In genomic region chr14:74127634-74128033, GRCh38 we compare ENCODE assay signal across 10 cellular contexts.
"Had no signal": no experiment of that assay in that cellular context is flagged by ENCODE, and none has a peak within 500 bp of the region (broad histone marks: within the 10 kb centered on the region; RNA-seq: fewer than 3 reads in every experiment).

No MANE protein-coding gene starts in this region.

- H3K9me3 Mint-ChIP-seq: HFFc6 had no signal

- H3K4me1 ChIP-seq: HAP-1 had no signal

- H3K4me3 Mint-ChIP-seq: HFFc6 had no signal

- H3K9me3 ChIP-seq: HAP-1 had no signal

- DNase-seq: GM23248, GOT3, H7, HFFc6, IMR-90, KBM-7 had no signal

- H2AFZ ChIP-seq: GM23248 had no signal

- H3K9ac ChIP-seq: GM23248, KMS-11 had no signal

- H3K27ac Mint-ChIP-seq: HFFc6 had no signal

- H3K36me3 ChIP-seq: HAP-1 had no signal

- H3K4me2 ChIP-seq: KMS-11 had no signal

- H3K4me3 ChIP-seq: GM23248, HAP-1 had no signal

- H3K27ac ChIP-seq: GM23248, HL-60, KMS-11 had no signal

- ATAC-seq: HCT116 had no signal
